Comparison of ENCODE assay signal across 18 cellular contexts in the genomic region with DNA sequence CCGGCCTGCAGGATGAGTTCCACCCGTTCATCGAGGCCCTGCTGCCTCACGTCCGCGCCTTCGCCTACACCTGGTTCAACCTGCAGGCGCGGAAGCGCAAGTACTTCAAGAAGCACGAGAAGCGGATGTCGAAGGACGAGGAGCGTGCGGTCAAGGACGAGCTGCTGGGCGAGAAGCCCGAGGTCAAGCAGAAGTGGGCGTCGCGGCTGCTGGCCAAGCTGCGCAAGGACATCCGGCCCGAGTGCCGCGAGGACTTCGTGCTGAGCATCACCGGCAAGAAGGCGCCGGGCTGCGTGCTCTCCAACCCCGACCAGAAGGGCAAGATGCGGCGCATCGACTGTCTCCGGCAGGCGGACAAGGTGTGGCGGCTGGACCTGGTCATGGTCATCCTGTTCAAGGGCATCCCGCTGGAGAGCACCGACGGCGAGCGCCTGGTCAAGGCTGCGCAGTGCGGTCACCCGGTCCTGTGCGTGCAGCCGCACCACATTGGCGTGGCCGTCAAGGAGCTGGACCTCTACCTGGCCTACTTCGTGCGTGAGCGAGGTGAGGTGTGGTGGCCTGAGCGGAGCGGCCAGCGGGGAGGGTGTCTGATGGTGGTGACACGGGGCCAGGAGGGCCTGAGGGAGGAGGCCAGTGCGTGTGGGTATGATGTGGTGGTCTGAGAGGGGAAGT. TPM values are rescaled to one million over a fixed set of nuclear protein-coding genes. Genes with fewer than 3 reads are reported as not detected.
DNase-seq lines count a peak whose midpoint lies in the region; ATAC-seq, FAIRE-seq and TF ChIP-seq lines count a peak whose summit lies in the region.
"Had no signal": no experiment of that assay in that cellular context is flagged by ENCODE, and none has a peak within 500 bp of the region (broad histone marks: within the 10 kb centered on the region; RNA-seq: fewer than 3 reads in every experiment).

No MANE protein-coding gene starts in this region.

- FAIRE-seq in H1 (lab: Jason Lieb, UNC) = no peak
- FAIRE-seq: colon had no signal

- POLR2A ChIA-PET in activated CD4-positive, alpha-beta T cell treated with anti-CD3 and anti-CD28 coated beads, Interleukin-2, amount 10 ng/mL, durations not matched to agents 7 days and 5 days (lab: Charles Lee) = no interaction called here
- POLR2A ChIA-PET in H1 (lab: Charles Lee; ENCODE audit: partially characterized antibody) = no interaction called here

- H2AFZ ChIP-seq in H1 (ENCODE audit: low read length) = no peak overlapping the region

- no peak overlapping the region for H2BK5ac ChIP-seq in H1 (ENCODE audit: low read depth, low read length)

- H3K4me1 Mint-ChIP-seq in activated CD4-positive, alpha-beta T cell treated with anti-CD3 and anti-CD28 coated beads, Interleukin-2, amount 10 ng/mL, durations not matched to agents 7 days and 5 days = peaks cover 3% of the 10 kb centered on the region
- no peaks in the 10 kb centered on the region for H3K4me1 Mint-ChIP-seq in activated CD4-positive, alpha-beta T cell treated with anti-CD3 and anti-CD28 coated beads, Interleukin-2, amount 10 ng/mL, durations not matched to agents 24 days and 14 days

- no peak overlapping the region for H3K18ac ChIP-seq in H1 (ENCODE audit: extremely low read depth, low read length)

- no peak overlapping the region for H3K56ac ChIP-seq in H1 (replicated peaks; ENCODE audit: insufficient read length, low read depth, low read length)

- no peak overlapping the region for H4K91ac ChIP-seq in H1 (replicated peaks; ENCODE audit: insufficient read length, low read length)

- no peak overlapping the region for H3K27ac ChIP-seq in H1 (ENCODE audit: low read depth, low read length)
- H3K27ac ChIP-seq in ovary = peak overlapping the region; percentile 27 to 86
- peak overlapping the region; percentile 86 to 100 for H3K27ac ChIP-seq in tibial artery
- H3K27ac ChIP-seq: 22Rv1, foreskin keratinocyte had no signal

- ATAC-seq in HG02588 (IDR thresholded peaks at IDR 0.05; ENCODE audit: unreplicated experiment) = no peak
- ATAC-seq: foreskin keratinocyte had no signal

- no peak overlapping the region for H4K5ac ChIP-seq in H1 (ENCODE audit: insufficient read length, low read depth, low read length)

- no peak overlapping the region for H3K4me3 ChIP-seq in H1 (ENCODE audit: extremely low read depth in 1 of 4, insufficient read depth in 2 of 4, low read depth in 3 of 4, low read length in 4 of 4)
- H3K4me3 ChIP-seq in ovary = no peak overlapping the region
- H3K4me3 ChIP-seq in tibial artery = no peak overlapping the region

- no peak overlapping the region for H3K4me2 ChIP-seq in H1 (ENCODE audit: insufficient read depth in 1 of 2, low read depth in 2 of 2, low read length in 2 of 2)

- H2BK120ac ChIP-seq in H1 (replicated peaks; ENCODE audit: low read depth, low read length) = no peak overlapping the region

- intact Hi-C loops in activated CD4-positive, alpha-beta T cell treated with anti-CD3 and anti-CD28 coated beads, Interleukin-2, amount 10 ng/mL, durations not matched to agents 24 days and 14 days (cut with micrococcal nuclease) = no loop called here
- intact Hi-C loops in ovary (cut with DNase I) (no loop called here), tibial artery (cut with DNase I; ENCODE audit: low total_unique reads) (no loop called here)

- no peak overlapping the region; the same call in 1 of the 2 replicates for H4K8ac ChIP-seq in H1 (ENCODE audit: extremely low read depth, insufficient read depth, low read length)

- no peak overlapping the region for H3K4me3 Mint-ChIP-seq in activated CD4-positive, alpha-beta T cell treated with anti-CD3 and anti-CD28 coated beads, Interleukin-2, amount 10 ng/mL, durations not matched to agents 7 days and 5 days
- H3K4me3 Mint-ChIP-seq in activated CD4-positive, alpha-beta T cell treated with anti-CD3 and anti-CD28 coated beads, Interleukin-2, amount 10 ng/mL, durations not matched to agents 24 days and 14 days = no peak overlapping the region
- H3K4me3 Mint-ChIP-seq: activated naive CD4-positive, alpha-beta T cell treated with anti-CD3 and anti-CD28 coated beads for 36 hours; mesothelial cell of epicardium had no signal

- no peaks in the 10 kb centered on the region for H3K79me2 ChIP-seq in H1 (ENCODE audit: control insufficient read depth in 1 of 2, insufficient read depth in 2 of 2, low read length in 2 of 2)

- TF ChIP-seq POLR2A in H1 (IDR thresholded peaks at IDR 0.05; ENCODE audit: control extremely low read depth in 1 of 2, low read depth in 2 of 2, low read length in 2 of 2) (no peak), ovary (IDR thresholded peaks at IDR 0.05) (no peak)

- WGBS in H1 (ENCODE audit: extremely low coverage in 1 of 2, insufficient coverage in 1 of 2, insufficient read length in 1 of 2, insufficient replicate concordance in 2 of 2, low coverage in 1 of 2, low lambda C conversion rate in 2 of 2, missing lambda C conversion rate in 1 of 2), 2 experiments = 87% methylated on average over 46 of the region's 59 CpGs; no CpG with 5 or more reads in 1 of the 2 experiments
- 32 to 72% (median 45%) methylated on average over 59 of the region's 59 CpGs for WGBS in ovary, 3 donors

- CTCF ChIA-PET in activated CD4-positive, alpha-beta T cell treated with anti-CD3 and anti-CD28 coated beads, Interleukin-2, amount 10 ng/mL, durations not matched to agents 7 days and 5 days (lab: Charles Lee) = no interaction called here
- CTCF ChIA-PET in H1 (lab: Charles Lee; ENCODE audit: partially characterized antibody) = interaction anchor here (3.3 kb wide), 1 partner anchor 48 kb away, joined by 8 read pairs; no protein-coding TSS in a partner anchor

- H3K36me3 ChIP-seq in H1 (ENCODE audit: control insufficient read depth in 2 of 4, insufficient read depth in 4 of 4, low read length in 3 of 4) (no peaks in the 10 kb centered on the region), ovary (no peaks in the 10 kb centered on the region), tibial artery (peaks cover 11 to 29% (median 14%) of the 10 kb centered on the region in 3 donors)

- H3K27me3 ChIP-seq in H1 (replicated peaks in 1 of 4; ENCODE audit: control insufficient read depth in 3 of 4, extremely low read depth in 1 of 4, insufficient read depth in 3 of 4, low read length in 3 of 4) (no peaks in the 10 kb centered on the region; a peak in 2 of 7 replicates), ovary (no peaks in the 10 kb centered on the region), tibial artery (no peaks in the 10 kb centered on the region)
- H3K27me3 ChIP-seq: foreskin keratinocyte had no signal

- no peak overlapping the region for H3K4ac ChIP-seq in H1 (replicated peaks; ENCODE audit: insufficient read length, low read depth, low read length)

- H2AK5ac ChIP-seq in H1 (ENCODE audit: low read depth, low read length) = 0 out of 2 replicates have a peak overlapping the region, but pooled peaks have one; percentile 24

- H3K4me1 ChIP-seq in H1 (replicated peaks in 1 of 4; ENCODE audit: control insufficient read depth in 3 of 4, insufficient read depth in 4 of 4, low read length in 3 of 4) = peaks cover 0 to 8% (median under 1%) of the 10 kb centered on the region in 4 experiments; a peak in 3 of 7 replicates
- H3K4me1 ChIP-seq in ovary (ENCODE audit: insufficient read depth) = peaks cover 50% of the 10 kb centered on the region
- peaks cover 0 to 100% (median 63%) of the 10 kb centered on the region in 4 donors for H3K4me1 ChIP-seq in tibial artery
- H3K4me1 ChIP-seq: foreskin keratinocyte had no signal

- no peak overlapping the region for H3K14ac ChIP-seq in H1 (ENCODE audit: insufficient read length)

- no peaks in the 10 kb centered on the region for H3K27me3 Mint-ChIP-seq in activated CD4-positive, alpha-beta T cell treated with anti-CD3 and anti-CD28 coated beads, Interleukin-2, amount 10 ng/mL, durations not matched to agents 7 days and 5 days
- no peaks in the 10 kb centered on the region for H3K27me3 Mint-ChIP-seq in activated CD4-positive, alpha-beta T cell treated with anti-CD3 and anti-CD28 coated beads, Interleukin-2, amount 10 ng/mL, durations not matched to agents 24 days and 14 days

- no peak for TF ChIP-seq RAD21 in H1 (IDR thresholded peaks at IDR 0.05 in 1 of 2, conservative IDR thresholded peaks at IDR 0.05 in 1 of 2; ENCODE audit: low read depth in 2 of 2, low read length in 2 of 2)

- TF ChIP-seq CTCF in H1 (IDR thresholded peaks at IDR 0.05; ENCODE audit: control extremely low read depth in 1 of 3, insufficient read depth in 1 of 3, low read depth in 1 of 3, low read length in 3 of 3) = no peak
- TF ChIP-seq CTCF in ovary (IDR thresholded peaks at IDR 0.05) = peak in 1 of 3 donors; percentile 28
- TF ChIP-seq CTCF in tibial artery (IDR thresholded peaks at IDR 0.05) = no peak

- H2BK20ac ChIP-seq in H1 (ENCODE audit: low read length) = 0 out of 2 replicates have a peak overlapping the region, but pooled peaks have one; percentile 32

- H3K9me3 ChIP-seq in H1 (ENCODE audit: insufficient read depth in 2 of 2, low read depth in 1 of 2, low read length in 1 of 2) (no peaks in the 10 kb centered on the region), ovary (no peaks in the 10 kb centered on the region), tibial artery (no peaks in the 10 kb centered on the region)

- TF ChIP-seq EP300 in H1 (IDR thresholded peaks at IDR 0.05; ENCODE audit: borderline replicate concordance in 1 of 2, low read depth in 2 of 2, low read length in 2 of 2) (no peak), ovary (IDR thresholded peaks at IDR 0.05) (no peak)

- H3K27ac Mint-ChIP-seq in activated CD4-positive, alpha-beta T cell treated with anti-CD3 and anti-CD28 coated beads, Interleukin-2, amount 10 ng/mL, durations not matched to agents 7 days and 5 days = peak overlapping the region; percentile 11
- no peak overlapping the region for H3K27ac Mint-ChIP-seq in activated CD4-positive, alpha-beta T cell treated with anti-CD3 and anti-CD28 coated beads, Interleukin-2, amount 10 ng/mL, durations not matched to agents 24 days and 14 days
- H3K27ac Mint-ChIP-seq: activated naive CD4-positive, alpha-beta T cell treated with anti-CD3 and anti-CD28 coated beads for 36 hours; mesothelial cell of epicardium had no signal

- H3K9me3 Mint-ChIP-seq in activated CD4-positive, alpha-beta T cell treated with anti-CD3 and anti-CD28 coated beads, Interleukin-2, amount 10 ng/mL, durations not matched to agents 7 days and 5 days = no peaks in the 10 kb centered on the region
- H3K9me3 Mint-ChIP-seq in activated CD4-positive, alpha-beta T cell treated with anti-CD3 and anti-CD28 coated beads, Interleukin-2, amount 10 ng/mL, durations not matched to agents 24 days and 14 days = no peaks in the 10 kb centered on the region
- H3K9me3 Mint-ChIP-seq: activated naive CD4-positive, alpha-beta T cell treated with anti-CD3 and anti-CD28 coated beads for 36 hours; mesothelial cell of epicardium had no signal

- no peak for DNase-seq in activated CD4-positive, alpha-beta T cell treated with anti-CD3 and anti-CD28 coated beads, Interleukin-2, amount 10 ng/mL, durations not matched to agents 7 days and 5 days
- DNase-seq in activated CD4-positive, alpha-beta T cell treated with anti-CD3 and anti-CD28 coated beads, Interleukin-2, amount 10 ng/mL, durations not matched to agents 24 days and 14 days = no peak
- DNase-seq in H1 (ENCODE audit: low read depth in 1 of 2, low spot score in 2 of 2) (no peak), ovary (peak; percentile 79 to 91 (median 87)), tibial artery (no peak), NCI-H774 (lab: John Stamatoyannopoulos, UW) (no peak)
- DNase-seq in stimulated activated CD4-positive, alpha-beta T cell treated with anti-CD3 and anti-CD28 coated beads, Interleukin-2, amount 100 ng/mL, for 48 hours = no peak
- DNase-seq: activated CD4-positive, alpha-beta T cell treated with anti-CD3 and anti-CD28 coated beads, Interleukin-2, amount 50 U/mL, for 4 hours; activated naive CD4-positive, alpha-beta T cell treated with anti-CD3 and anti-CD28 coated beads for 36 hours; foreskin keratinocyte; NCI-H1105; NCI-H524 treated with DMSO at 0.1 percent for 48 hours; SHP77; T-helper 1 cell had no signal

- H3K79me1 ChIP-seq in H1 (ENCODE audit: low read depth, low read length) = no peaks in the 10 kb centered on the region

- H4K20me1 ChIP-seq in H1 (replicated peaks in 1 of 2; ENCODE audit: control insufficient read depth in 1 of 2, insufficient read depth in 2 of 2, low read length in 2 of 2) = peaks cover 0 to 2% of the 10 kb centered on the region in 2 experiments

- H3K23me2 ChIP-seq in H1 (ENCODE audit: low read depth, low read length) = no peaks in the 10 kb centered on the region

- no peak overlapping the region for H2BK15ac ChIP-seq in H1 (ENCODE audit: low read length)

- no peak overlapping the region for H2BK12ac ChIP-seq in H1 (ENCODE audit: low read depth, low read length)

- H3K9ac ChIP-seq in H1 (replicated peaks in 1 of 4; ENCODE audit: extremely low read depth in 1 of 4, low read depth in 3 of 4, low read length in 3 of 4) = no peak overlapping the region

- H3K23ac ChIP-seq in H1 (ENCODE audit: insufficient read length) = no peak overlapping the region

- H3K36me3 Mint-ChIP-seq in activated CD4-positive, alpha-beta T cell treated with anti-CD3 and anti-CD28 coated beads, Interleukin-2, amount 10 ng/mL, durations not matched to agents 7 days and 5 days (ENCODE audit: low read depth) = no peaks in the 10 kb centered on the region
- peaks cover 3% of the 10 kb centered on the region for H3K36me3 Mint-ChIP-seq in activated CD4-positive, alpha-beta T cell treated with anti-CD3 and anti-CD28 coated beads, Interleukin-2, amount 10 ng/mL, durations not matched to agents 24 days and 14 days (ENCODE audit: low read depth)
- H3K36me3 Mint-ChIP-seq: mesothelial cell of epicardium had no signal

RNA-seq across cellular contexts. Expression of a gene that starts 15.5 kb away (rescaled TPM):
- 10 to 100 TPM; 14.2 TPM for total RNA-seq in activated CD4-positive, alpha-beta T cell treated with anti-CD3 and anti-CD28 coated beads, Interleukin-2, amount 10 ng/mL, durations not matched to agents 7 days and 5 days
- total RNA-seq in activated CD4-positive, alpha-beta T cell treated with anti-CD3 and anti-CD28 coated beads, Interleukin-2, amount 10 ng/mL, durations not matched to agents 24 days and 14 days = 16.9 and 19.8 TPM in 2 replicates
- 2.6 and 3.2 TPM in 2 replicates for total RNA-seq in H1 (2021; fragmentation: NEBNext Ultra II Directional; extraction: Animal tissue kit (Norgen Biotek cat#: 25700))
- 0.56 and 0.82 TPM in 2 replicates for polyA plus RNA-seq in H1 (2011; rRNA removed)
- polyA plus RNA-seq in H1 (2011; cell fraction: cytosol; rRNA removed) = 0.35 TPM
- 0.88 TPM for polyA plus RNA-seq in H1 (2011; cell fraction: nucleus; rRNA removed)
- 2.1 to 4.3 TPM (median 3.5 TPM) in 4 replicates for polyA plus RNA-seq in H1 (2012, experiment 1 of 2)
- 2.9 TPM for polyA plus RNA-seq in H1 (2012, experiment 2 of 2)
- 6.0 TPM for polyA plus RNA-seq in H1 (2013, experiment 1 of 2)
- 5.3 TPM for polyA plus RNA-seq in H1 (2013, experiment 2 of 2)
- polyA minus RNA-seq in H1 (2011; rRNA and poly(A)+ RNA removed) = 0.34 and 0.41 TPM in 2 replicates
- 1.2 TPM for polyA minus RNA-seq in H1 (2011; cell fraction: cytosol; rRNA and poly(A)+ RNA removed)
- polyA minus RNA-seq in H1 (2011; cell fraction: nucleus; rRNA and poly(A)+ RNA removed) = 1.6 TPM
- 100 to 1,000 TPM in 5 of 7 donors, 10 to 100 TPM in 2; 62.0 to 345 (median 283) TPM for total RNA-seq in ovary
- polyA plus RNA-seq in ovary = 10 to 100 TPM; 31.9 to 71.1 TPM

Comparison
In these comparisons a context has a peak if more than half of its experiments do, and no peak if none do; other contexts are left out.
1. DNase-seq: peak in ovary (5 of 5); none in activated CD4-positive, alpha-beta T cell treated with anti-CD3 and anti-CD28 coated beads, Interleukin-2, amount 10 ng/mL, durations not matched to agents 7 days and 5 days (single experiment), activated CD4-positive, alpha-beta T cell treated with anti-CD3 and anti-CD28 coated beads, Interleukin-2, amount 10 ng/mL, durations not matched to agents 24 days and 14 days (single experiment), H1 (0 of 2), tibial artery (0 of 2), NCI-H774 (single experiment) and stimulated activated CD4-positive, alpha-beta T cell treated with anti-CD3 and anti-CD28 coated beads, Interleukin-2, amount 100 ng/mL, for 48 hours (0 of 2).